ENCODE assay signal across 14 cellular contexts in genomic region chr2:457287-457686, GRCh38.
DNase-seq lines count a peak whose midpoint lies in the region; ATAC-seq lines count a peak whose summit lies in the region.
"Had no signal": no experiment of that assay in that cellular context is flagged by ENCODE, and none has a peak within 500 bp of the region (broad histone marks: within the 10 kb centered on the region; RNA-seq: fewer than 3 reads in every experiment).

No MANE protein-coding gene starts in this region.

- H3K9me3 Mint-ChIP-seq in activated T-cell treated with anti-CD3 and anti-CD28 coated beads, Interleukin-2, amount 50 U/mL, for 4 hours = no peaks in the 10 kb centered on the region
- peaks cover 0 to 1% (median 0%) of the 10 kb centered on the region in 6 donors for H3K9me3 Mint-ChIP-seq in immature natural killer cell
- H3K9me3 Mint-ChIP-seq in stimulated activated memory B cell treated with anti-CD40 and anti-IgM and Interleukin-4, amounts not matched to agents 10 μg/mL and 1 μg/mL and 100 μg/mL, for 72 hours = peaks cover 3% of the 10 kb centered on the region

- H3K36me3 Mint-ChIP-seq in activated T-cell treated with anti-CD3 and anti-CD28 coated beads, Interleukin-2, amount 50 U/mL, for 4 hours (ENCODE audit: insufficient read depth) = no peaks in the 10 kb centered on the region
- H3K36me3 Mint-ChIP-seq in immature natural killer cell = no peaks in the 10 kb centered on the region
- no peaks in the 10 kb centered on the region for H3K36me3 Mint-ChIP-seq in stimulated activated memory B cell treated with anti-CD40 and anti-IgM and Interleukin-4, amounts not matched to agents 10 μg/mL and 1 μg/mL and 100 μg/mL, for 72 hours
- H3K36me3 Mint-ChIP-seq: CD14-positive monocyte had no signal

- H3K4me1 Mint-ChIP-seq in activated T-cell treated with anti-CD3 and anti-CD28 coated beads, Interleukin-2, amount 50 U/mL, for 4 hours (ENCODE audit: low read depth) = peaks cover 43% of the 10 kb centered on the region
- H3K4me1 Mint-ChIP-seq in immature natural killer cell = peaks cover 73 to 87% of the 10 kb centered on the region in 2 donors
- H3K4me1 Mint-ChIP-seq in stimulated activated memory B cell treated with anti-CD40 and anti-IgM and Interleukin-4, amounts not matched to agents 10 μg/mL and 1 μg/mL and 100 μg/mL, for 72 hours = peaks cover 79% of the 10 kb centered on the region

- peak; percentile 19 to 29 for ATAC-seq in activated T-cell treated with anti-CD3 and anti-CD28 coated beads, Interleukin-2, amount 50 U/mL, for 4 hours
- no peak for ATAC-seq in stimulated activated memory B cell treated with anti-CD40 and anti-IgM and Interleukin-4, amounts not matched to agents 10 μg/mL and 1 μg/mL and 100 μg/mL, for 72 hours
- ATAC-seq in HG03159 (IDR thresholded peaks at IDR 0.05; ENCODE audit: unreplicated experiment) = no peak

- no peak overlapping the region for H3K4me3 Mint-ChIP-seq in activated T-cell treated with anti-CD3 and anti-CD28 coated beads, Interleukin-2, amount 50 U/mL, for 4 hours
- H3K4me3 Mint-ChIP-seq in immature natural killer cell = no peak overlapping the region
- no peak overlapping the region for H3K4me3 Mint-ChIP-seq in stimulated activated memory B cell treated with anti-CD40 and anti-IgM and Interleukin-4, amounts not matched to agents 10 μg/mL and 1 μg/mL and 100 μg/mL, for 72 hours
- H3K4me3 Mint-ChIP-seq: CD14-positive monocyte had no signal

- peaks cover 58% of the 10 kb centered on the region for H3K27me3 Mint-ChIP-seq in activated T-cell treated with anti-CD3 and anti-CD28 coated beads, Interleukin-2, amount 50 U/mL, for 4 hours (ENCODE audit: low read depth)
- H3K27me3 Mint-ChIP-seq in immature natural killer cell (ENCODE audit: low read depth in 3 of 3) = peaks cover 6 to 12% (median 7%) of the 10 kb centered on the region in 3 donors
- no peaks in the 10 kb centered on the region for H3K27me3 Mint-ChIP-seq in stimulated activated memory B cell treated with anti-CD40 and anti-IgM and Interleukin-4, amounts not matched to agents 10 μg/mL and 1 μg/mL and 100 μg/mL, for 72 hours

- peak overlapping the region; percentile 8 to 88 (median 67) for H3K27ac Mint-ChIP-seq in immature natural killer cell
- H3K27ac Mint-ChIP-seq in stimulated activated memory B cell treated with anti-CD40 and anti-IgM and Interleukin-4, amounts not matched to agents 10 μg/mL and 1 μg/mL and 100 μg/mL, for 72 hours = peak overlapping the region; percentile 58
- H3K27ac Mint-ChIP-seq: CD14-positive monocyte had no signal

- DNase-seq in activated T-cell treated with anti-CD3 and anti-CD28 coated beads, Interleukin-2, amount 50 U/mL, for 4 hours = no peak
- DNase-seq in activated T-cell treated with anti-CD3 and anti-CD28 coated beads, Interleukin-2, amount 50 U/mL, for 48 hours = no peak
- DNase-seq in RPMI8226 = peak; percentile 28
- DNase-seq in immature natural killer cell = no peak
- no peak for DNase-seq in NCI-H2081 (lab: John Stamatoyannopoulos, UW)
- DNase-seq: ACHN, DMS79 treated with DMSO at 0.1 percent for 48 hours, H7, NCI-H1930, NCI-H345, NCI-H524 treated with DMSO at 0.1 percent for 48 hours had no signal

Comparison
In these comparisons a context has a peak if more than half of its experiments do, and no peak if none do; other contexts are left out.
1. ATAC-seq: peak in activated T-cell treated with anti-CD3 and anti-CD28 coated beads, Interleukin-2, amount 50 U/mL, for 4 hours (2 of 2); none in stimulated activated memory B cell treated with anti-CD40 and anti-IgM and Interleukin-4, amounts not matched to agents 10 μg/mL and 1 μg/mL and 100 μg/mL, for 72 hours (single experiment) and HG03159 (single experiment).